1 cellular context compared by ENCODE assay signal in genomic region chr1:12617901-12618660, GRCh38.
TF ChIP-seq lines count a peak whose summit lies in the region.

Gene DHRS3 (minus strand): TSS chr1:12618210. CDS start chr1:12617348, 862 bp downstream.

TF ChIP-seq in HepG2, 621 proteins besides CTCF, POLR2A, EP300 and RAD21 (continued from another document and continues in another):
- TF ChIP-seq PRDM15 (CRISPR knock-in tag; IDR thresholded peaks at IDR 0.05) (peak; percentile 56; the same call in 1 of the 2 replicates), ZBTB38 (CRISPR knock-in tag; IDR thresholded peaks at IDR 0.05) (no peak), ZNF512B (CRISPR knock-in tag; IDR thresholded peaks at IDR 0.05; ENCODE audit: borderline replicate concordance) (no peak; the same call in 1 of the 2 replicates), ARNT2 (CRISPR knock-in tag; IDR thresholded peaks at IDR 0.05; ENCODE audit: low read depth) (no peak), HHEX (CRISPR knock-in tag; IDR thresholded peaks at IDR 0.05) (no peak), ZKSCAN5 (CRISPR knock-in tag; IDR thresholded peaks at IDR 0.05) (no peak), PAXIP1 (CRISPR knock-in tag; conservative IDR thresholded peaks at IDR 0.05) (peak; percentile 28; the same call in 1 of the 2 replicates), CERS6 (CRISPR knock-in tag; IDR thresholded peaks at IDR 0.05) (0 out of 2 replicates have a peak, but pooled peaks have one; percentile 43), HNF4G (IDR thresholded peaks at IDR 0.05; ENCODE audit: borderline replicate concordance, low read depth, low read length) (no peak), HNF4G (CRISPR knock-in tag; IDR thresholded peaks at IDR 0.05; ENCODE audit: borderline replicate concordance, low read depth) (no peak), ZNF749 (CRISPR knock-in tag; IDR thresholded peaks at IDR 0.05; ENCODE audit: borderline replicate concordance) (0 out of 2 replicates have a peak, but pooled peaks have one; percentile 9), ZEB1 (IDR thresholded peaks at IDR 0.05; ENCODE audit: insufficient replicate concordance, low read depth) (no peak), CCAR2 (optimal IDR thresholded peaks at IDR 0.05; ENCODE audit: low read depth, low read length) (no peak), ZNF770 (CRISPR knock-in tag; IDR thresholded peaks at IDR 0.05) (0 out of 2 replicates have a peak, but pooled peaks have one; percentile 8), ZNF20 (CRISPR knock-in tag; IDR thresholded peaks at IDR 0.05) (no peak; the same call in 1 of the 2 replicates), NR2F6 (IDR thresholded peaks at IDR 0.05) (no peak), NR2F6 (CRISPR knock-in tag; IDR thresholded peaks at IDR 0.05) (no peak), ZNF317 (CRISPR knock-in tag; IDR thresholded peaks at IDR 0.05) (peak; percentile 55; the same call in 1 of the 2 replicates), SOX5 (CRISPR knock-in tag; IDR thresholded peaks at IDR 0.05; ENCODE audit: borderline replicate concordance) (peak; percentile 29; the same call in 1 of the 2 replicates), FOSL2 (CRISPR knock-in tag; IDR thresholded peaks at IDR 0.05) (peak; percentile 42; the same call in 1 of the 2 replicates), GABPB1 (CRISPR knock-in tag; IDR thresholded peaks at IDR 0.05) (peak; percentile 69), ZSCAN12 (CRISPR knock-in tag; IDR thresholded peaks at IDR 0.05) (no peak), GRHL1 (CRISPR knock-in tag; conservative IDR thresholded peaks at IDR 0.05) (no peak), MEIS2 (CRISPR knock-in tag; IDR thresholded peaks at IDR 0.05) (peak; percentile 90), ZFP36L2 (CRISPR knock-in tag; IDR thresholded peaks at IDR 0.05) (no peak), ZNF549 (CRISPR knock-in tag; IDR thresholded peaks at IDR 0.05) (no peak), ZNF564 (CRISPR knock-in tag; IDR thresholded peaks at IDR 0.05) (0 out of 2 replicates have a peak, but pooled peaks have one; percentile 32), NR0B2 (CRISPR knock-in tag; IDR thresholded peaks at IDR 0.05) (peak; percentile 76; the same call in 1 of the 2 replicates), SATB2 (CRISPR knock-in tag; IDR thresholded peaks at IDR 0.05) (peak; percentile 59; the same call in 1 of the 2 replicates), RFX5 (IDR thresholded peaks at IDR 0.05; ENCODE audit: low read depth, low read length) (no peak), TBX3 (IDR thresholded peaks at IDR 0.05; ENCODE audit: borderline replicate concordance) (no peak), ZSCAN20 (CRISPR knock-in tag; IDR thresholded peaks at IDR 0.05; ENCODE audit: borderline replicate concordance) (peak; percentile 73; the same call in 1 of the 2 replicates), IKZF4 (CRISPR knock-in tag; IDR thresholded peaks at IDR 0.05; ENCODE audit: borderline replicate concordance, low read depth, not compliant biosample characterization) (no peak), NR2F2 (IDR thresholded peaks at IDR 0.05; ENCODE audit: borderline replicate concordance, low read depth) (no peak), HOXA5 (CRISPR knock-in tag; IDR thresholded peaks at IDR 0.05) (peak; percentile 47; the same call in 1 of the 2 replicates), GFI1 (CRISPR knock-in tag; IDR thresholded peaks at IDR 0.05; ENCODE audit: borderline replicate concordance) (peak; percentile 19), ESRRA (CRISPR knock-in tag; IDR thresholded peaks at IDR 0.05; ENCODE audit: low read depth) (no peak), UBTF (CRISPR knock-in tag; IDR thresholded peaks at IDR 0.05) (peak; percentile 74; the same call in 1 of the 2 replicates), HOXA3 (CRISPR knock-in tag; IDR thresholded peaks at IDR 0.05) (peak; percentile 33), ZNF775 (CRISPR knock-in tag; IDR thresholded peaks at IDR 0.05; ENCODE audit: borderline replicate concordance) (no peak), KMT2B (CRISPR knock-in tag; IDR thresholded peaks at IDR 0.05) (no peak), ZNF18 (CRISPR knock-in tag; IDR thresholded peaks at IDR 0.05; ENCODE audit: insufficient replicate concordance) (no peak), TAF1 (CRISPR knock-in tag; IDR thresholded peaks at IDR 0.05) (peak; percentile 81), HNF4A (CRISPR knock-in tag; IDR thresholded peaks at IDR 0.05) (peak; percentile 14; the same call in 1 of the 2 replicates)
